13 cellular contexts compared by ENCODE assay signal in the genomic region with DNA sequence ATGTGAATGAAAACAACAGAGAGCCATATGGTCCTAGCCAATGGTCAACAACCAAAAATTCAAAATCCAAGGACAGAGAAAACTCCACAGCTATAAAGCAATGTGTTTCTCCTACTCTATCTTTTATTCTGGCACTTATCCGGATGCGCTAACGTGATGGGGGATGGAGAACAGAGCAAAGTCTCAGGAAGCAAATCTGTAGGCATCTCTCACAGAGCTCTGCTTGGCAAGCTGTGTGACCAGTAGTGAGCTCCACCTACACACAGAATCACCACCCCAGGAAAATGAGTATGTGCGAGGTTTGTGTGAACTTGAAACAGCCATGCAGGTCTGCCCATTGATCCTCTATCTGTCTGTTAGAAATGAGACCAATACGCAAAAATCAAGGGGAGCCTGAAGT.
"Had no signal": no experiment of that assay in that cellular context is flagged by ENCODE, and none has a peak within 500 bp of the region (broad histone marks: within the 10 kb centered on the region; RNA-seq: fewer than 3 reads in every experiment).

No MANE protein-coding gene starts in this region.

- DNase-seq: dermis blood vessel endothelial cell; effector CD4-positive, alpha-beta T cell; effector memory CD4-positive, alpha-beta T cell; foreskin keratinocyte; heart left ventricle; hypothalamus; immature natural killer cell; left cardiac atrium; left lung; left ventricle myocardium superior; lower lobe of right lung; mesenchymal stem cell had no signal

- H3K27ac Mint-ChIP-seq: immature natural killer cell, mesothelial cell of epicardium had no signal

- H3K4me1 Mint-ChIP-seq: immature natural killer cell had no signal

- H3K36me3 Mint-ChIP-seq: immature natural killer cell, mesothelial cell of epicardium had no signal

- H3K9me3 Mint-ChIP-seq: immature natural killer cell, mesothelial cell of epicardium had no signal

- H3K4me3 Mint-ChIP-seq: immature natural killer cell, mesothelial cell of epicardium had no signal
